Comparison of ENCODE assay signal across 8 cellular contexts in the genomic region with DNA sequence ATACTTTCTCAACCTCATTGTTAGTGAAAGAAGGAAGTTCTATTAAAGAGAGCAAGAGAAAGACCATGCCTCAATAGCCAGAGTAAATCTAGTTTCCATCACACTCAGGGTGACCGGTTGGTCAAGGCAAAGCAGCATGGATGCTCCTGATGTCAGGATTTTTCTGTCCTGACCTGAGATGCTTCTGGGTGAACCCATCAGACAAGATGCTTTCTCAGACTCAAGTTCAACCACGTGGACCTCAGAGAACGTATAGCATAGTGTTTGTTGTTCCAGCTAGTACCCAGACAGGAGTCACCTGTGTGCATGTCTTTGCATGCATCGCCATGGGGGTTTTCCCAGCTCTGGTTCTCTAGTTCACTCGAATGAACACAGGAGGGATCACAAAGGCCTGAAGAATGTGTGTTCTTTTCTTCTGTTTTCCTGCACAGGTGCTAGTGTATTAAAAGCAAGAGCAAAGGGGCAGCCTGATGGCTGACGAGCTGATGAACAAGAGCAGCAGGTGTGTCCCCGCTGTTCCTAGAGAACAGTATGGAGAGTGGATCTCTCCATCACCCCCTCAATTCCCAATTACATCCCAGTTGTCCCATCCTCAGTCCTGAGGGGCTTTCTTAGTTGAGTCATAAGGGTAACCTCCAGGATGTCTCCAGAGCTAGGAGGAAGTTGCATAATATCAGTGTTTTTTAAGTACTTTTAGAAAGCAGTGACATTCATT.
A peak's percentile ranks its signal among the peaks of the same experiment; 100 is the strongest.
DNase-seq lines count a peak whose midpoint lies in the region; ATAC-seq and TF ChIP-seq lines count a peak whose summit lies in the region.

No MANE protein-coding gene starts in this region.

- 0 out of 2 replicates have a peak overlapping the region, but pooled peaks have one; percentile 7 for H3K9ac ChIP-seq in Karpas-422 (ENCODE audit: low read length)

- no peak overlapping the region for H3K4me3 ChIP-seq in Karpas-422 (ENCODE audit: low read length)

- ATAC-seq in GM18511 (IDR thresholded peaks at IDR 0.05; ENCODE audit: unreplicated experiment) (peak; percentile 74), GM21619 (IDR thresholded peaks at IDR 0.05; ENCODE audit: unreplicated experiment) (peak; percentile 72)

- peak overlapping the region; percentile 11 for H3K4me2 ChIP-seq in Karpas-422 (ENCODE audit: low read depth, low read length, poor library complexity, severe bottlenecking)

- H3K27me3 ChIP-seq in Karpas-422 (ENCODE audit: low read length): no peaks in the 10 kb centered on the region

- H3K27me3 Mint-ChIP-seq in mesothelial cell of epicardium (ENCODE audit: low read depth): no peaks in the 10 kb centered on the region

- H2AFZ ChIP-seq in Karpas-422 (ENCODE audit: low read length): peak overlapping the region; percentile 67; the same call in 1 of the 2 replicates

- H3K27ac ChIP-seq in Karpas-422 (ENCODE audit: low read length): no peak overlapping the region

- no peak overlapping the region for H3K4me3 Mint-ChIP-seq in mesothelial cell of epicardium

- H3K9me3 ChIP-seq in Karpas-422 (ENCODE audit: low read length): no peaks in the 10 kb centered on the region

- no peaks in the 10 kb centered on the region for H3K36me3 Mint-ChIP-seq in mesothelial cell of epicardium

- peaks cover 12% of the 10 kb centered on the region for H3K4me1 ChIP-seq in Karpas-422 (ENCODE audit: low read length)

- H3K9me2 ChIP-seq in Karpas-422 (replicated peaks; ENCODE audit: insufficient read depth, low read length): no peaks in the 10 kb centered on the region

- peak overlapping the region; percentile 71 for H3K27ac Mint-ChIP-seq in mesothelial cell of epicardium

- peaks cover 35% of the 10 kb centered on the region for H3K4me1 Mint-ChIP-seq in mesothelial cell of epicardium

- no peaks in the 10 kb centered on the region for H3K79me2 ChIP-seq in Karpas-422 (ENCODE audit: low read length)

- no peak for TF ChIP-seq CTCF in mesothelial cell of epicardium (IDR thresholded peaks at IDR 0.05; ENCODE audit: unreplicated experiment)

- no peaks in the 10 kb centered on the region for H4K20me1 ChIP-seq in Karpas-422 (ENCODE audit: insufficient read depth, low read depth, low read length)

- no peaks in the 10 kb centered on the region for H3K36me3 ChIP-seq in Karpas-422 (ENCODE audit: insufficient read depth, low read length)

- in situ Hi-C loops in G401 (cut with HindIII; ENCODE audit: low sequenced_read_pairs): no loop called here

- H3K9me3 Mint-ChIP-seq in mesothelial cell of epicardium: no peaks in the 10 kb centered on the region

- DNase-seq in Karpas-422: no peak
- DNase-seq in mesothelial cell of epicardium (ENCODE audit: low spot score in 2 of 2, unreplicated experiment in 2 of 2): no peak
- no peak for DNase-seq in hypothalamus (lab: John Stamatoyannopoulos, UW)
- no peak for DNase-seq in iPS-NIHi11 (ENCODE audit: low spot score)
- DNase-seq in activated effector memory CD4-positive, alpha-beta T cell treated with anti-CD3 and anti-CD28 coated beads, Interleukin-2, amount 50 U/mL, for 16 hours: no peak
- DNase-seq in G401 (ENCODE audit: low spot score): no peak
